ENCODE assay signal across 9 cellular contexts in genomic region chr21:29164330-29164942, GRCh38. TPM values are rescaled to one million over a fixed set of nuclear protein-coding genes. Genes with fewer than 3 reads are reported as not detected.
A peak's percentile ranks its signal among the peaks of the same experiment; 100 is the strongest.
DNase-seq lines count a peak whose midpoint lies in the region; ATAC-seq, FAIRE-seq and TF ChIP-seq lines count a peak whose summit lies in the region.
"Had no signal": no experiment of that assay in that cellular context is flagged by ENCODE, and none has a peak within 500 bp of the region (broad histone marks: within the 10 kb centered on the region; RNA-seq: fewer than 3 reads in every experiment).

No MANE protein-coding gene starts in this region.

- H3K27ac Mint-ChIP-seq in activated naive CD4-positive, alpha-beta T cell treated with anti-CD3 and anti-CD28 coated beads for 36 hours: no peak overlapping the region

- H3K27me3 Mint-ChIP-seq in activated naive CD4-positive, alpha-beta T cell treated with anti-CD3 and anti-CD28 coated beads for 36 hours (ENCODE audit: low read depth): no peaks in the 10 kb centered on the region
- H3K27me3 Mint-ChIP-seq: central memory CD8-positive, alpha-beta T cell had no signal

- DNase-seq in A549 (ENCODE audit: low read depth in 1 of 2, low spot score in 1 of 2) (peak; percentile 15 to 78), GM13977 (ENCODE audit: low spot score) (peak; percentile 28), NCI-H526 treated with DMSO at 0.1 percent for 48 hours (lab: John Stamatoyannopoulos, UW) (peak; percentile 23), cerebellar cortex (ENCODE audit: low spot score) (peak; percentile 77), right lobe of liver (no peak), NCI-H774 (lab: John Stamatoyannopoulos, UW) (no peak)
- DNase-seq in activated naive CD4-positive, alpha-beta T cell treated with anti-CD3 and anti-CD28 coated beads for 36 hours: no peak

- peak; percentile 75 for TF ChIP-seq CTCF in A549 (IDR thresholded peaks at IDR 0.05)
- peak; percentile 60 for TF ChIP-seq CTCF in GM13977 (IDR thresholded peaks at IDR 0.05; ENCODE audit: extremely low read depth, insufficient read depth, missing control alignments)
- TF ChIP-seq CTCF in right lobe of liver (IDR thresholded peaks at IDR 0.05): peak; percentile 65 to 82 (median 73)

- WGBS in A549 (ENCODE audit: missing lambda C conversion rate): 9% methylated on average over 8 of the region's 8 CpGs
- 17% methylated on average over 8 of the region's 8 CpGs for WGBS in right lobe of liver (ENCODE audit: insufficient coverage, low coverage, low lambda C conversion rate, missing lambda C conversion rate)

- intact Hi-C loops in right lobe of liver (cut with DNase I): loop anchor here in 1 of 2 donors (10.0 kb wide), 1 partner anchor 210 kb away; no protein-coding TSS in a partner anchor
- intact Hi-C loops in activated naive CD4-positive, alpha-beta T cell treated with anti-CD3 and anti-CD28 coated beads for 36 hours (cut with micrococcal nuclease): loop anchor here (1.0 to 5.0 kb wide), 5 partner anchors 72 to 212 kb away; partner anchors contain the start of gene BACH1

- H3K4me1 Mint-ChIP-seq in activated naive CD4-positive, alpha-beta T cell treated with anti-CD3 and anti-CD28 coated beads for 36 hours (ENCODE audit: low read depth): no peaks in the 10 kb centered on the region
- H3K4me1 Mint-ChIP-seq: central memory CD8-positive, alpha-beta T cell had no signal

- POLR2A ChIA-PET in A549 (lab: Yijun Ruan, JAX): interaction anchor here (0.5 to 1.0 kb wide), 2 partner anchors 135 to 185 kb away, joined by 3 to 4 read pairs; no protein-coding TSS in a partner anchor

- H3K4me3 Mint-ChIP-seq in activated naive CD4-positive, alpha-beta T cell treated with anti-CD3 and anti-CD28 coated beads for 36 hours: no peak overlapping the region
- H3K4me3 Mint-ChIP-seq: central memory CD8-positive, alpha-beta T cell had no signal

- H3K4me1 ChIP-seq in A549 (peaks cover 12% of the 10 kb centered on the region), right lobe of liver (peaks cover 0 to 27% (median 3%) of the 10 kb centered on the region in 4 donors)

- peak; percentile 85 to 87 for ATAC-seq in A549
- ATAC-seq in right lobe of liver: peak; percentile 77 to 90 (median 78)
- ATAC-seq in GM19467 (IDR thresholded peaks at IDR 0.05; ENCODE audit: unreplicated experiment): no peak

- no peaks in the 10 kb centered on the region for H3K27me3 ChIP-seq in right lobe of liver

- TF ChIP-seq POLR2A in A549 (IDR thresholded peaks at IDR 0.05; ENCODE audit: low read length): no peak
- no peak for TF ChIP-seq POLR2A in right lobe of liver (IDR thresholded peaks at IDR 0.05)

- peak overlapping the region; percentile 24; the same call in 1 of the 3 replicates for H3K4me2 ChIP-seq in A549

- FAIRE-seq in A549 (lab: Jason Lieb, UNC): no peak

- no peaks in the 10 kb centered on the region for H3K9me3 Mint-ChIP-seq in activated naive CD4-positive, alpha-beta T cell treated with anti-CD3 and anti-CD28 coated beads for 36 hours
- H3K9me3 Mint-ChIP-seq: central memory CD8-positive, alpha-beta T cell had no signal

- H3K9me3 ChIP-seq in A549 (no peaks in the 10 kb centered on the region), right lobe of liver (no peaks in the 10 kb centered on the region)

- H3K36me3 Mint-ChIP-seq in activated naive CD4-positive, alpha-beta T cell treated with anti-CD3 and anti-CD28 coated beads for 36 hours (ENCODE audit: low read depth): peaks cover 8% of the 10 kb centered on the region

- in situ Hi-C loops in GM13977 (cut with MboI; ENCODE audit: low pct_unique_long_range_greater_than_20kb, low sequenced_read_pairs, unreplicated experiment): loop anchor here (10.0 kb wide), 1 partner anchor 210 kb away; no protein-coding TSS in a partner anchor

- H3K36me3 ChIP-seq in right lobe of liver: no peaks in the 10 kb centered on the region

- H3K4me3 ChIP-seq in A549 (no peak overlapping the region), right lobe of liver (peak overlapping the region in 1 of 3 donors; percentile 0)

- H3K27ac ChIP-seq in A549 (no peak overlapping the region), right lobe of liver (peak overlapping the region in 1 of 3 donors; percentile 9)

- CTCF ChIA-PET in A549 (lab: Yijun Ruan, JAX): interaction anchor here (0.6 to 4.1 kb wide), 45 partner anchors 9 to 685 kb away, joined by 3 to 59 read pairs (median 4); partner anchors contain the start of gene BACH1
- CTCF ChIA-PET in activated naive CD4-positive, alpha-beta T cell treated with anti-CD3 and anti-CD28 coated beads for 36 hours (lab: Charles Lee): interaction anchor here (0.6 to 4.4 kb wide), 19 partner anchors 9 to 999 kb away, joined by 3 to 41 read pairs (median 3); no protein-coding TSS in a partner anchor

- peak; percentile 90 for TF ChIP-seq RAD21 in A549 (conservative IDR thresholded peaks at IDR 0.05 in 1 of 2, IDR thresholded peaks at IDR 0.05 in 1 of 2)

- TF ChIP-seq EP300 in A549 (IDR thresholded peaks at IDR 0.05): no peak

TF ChIP-seq in A549, 52 proteins besides CTCF, POLR2A, EP300 and RAD21:
- TF ChIP-seq ZC3H11A (IDR thresholded peaks at IDR 0.05) (no peak), SMC3 (IDR thresholded peaks at IDR 0.05) (peak; percentile 92)

RNA-seq across cellular contexts. Expression of gene MAP3K7CL, which starts 34.0 kb away (rescaled TPM):
- polyA plus RNA-seq in A549 (2011; rRNA removed) (4.7 and 5.7 TPM in 2 replicates), A549 (2017; fragmentation: RNase III; extraction: RNeasy Plus Mini Kit Qiagen cat#74134 plus additional on column Dnase treatment) (2.5 to 3.6 TPM (median 2.9 TPM) in 3 replicates)
- polyA plus RNA-seq in A549 (2012; cell fraction: cytosol; rRNA removed): 1.6 and 2.0 TPM in 2 replicates
- polyA plus RNA-seq in A549 (2012; cell fraction: nucleus; rRNA removed): 2.2 and 2.6 TPM in 2 replicates
- polyA minus RNA-seq in A549 (2011; rRNA and poly(A)+ RNA removed): 3.9 and 6.0 TPM in 2 replicates
- total RNA-seq in right lobe of liver: 1 to 10 TPM; 2.0 to 3.5 (median 2.8) TPM
- 1 to 10 TPM; 4.9 to 6.3 TPM for total RNA-seq in activated naive CD4-positive, alpha-beta T cell treated with anti-CD3 and anti-CD28 coated beads for 36 hours

Comparison
In these comparisons a context has a peak if more than half of its experiments do, and no peak if none do; other contexts are left out.
1. DNase-seq: peak in A549 (2 of 2), GM13977 (single experiment), NCI-H526 treated with DMSO at 0.1 percent for 48 hours (single experiment) and cerebellar cortex (single experiment); none in right lobe of liver (0 of 3), NCI-H774 (single experiment) and activated naive CD4-positive, alpha-beta T cell treated with anti-CD3 and anti-CD28 coated beads for 36 hours (single experiment).
2. Peak in every context shown above with its lines, with median percentiles within 50 percentile points of each other: CTCF ChIP-seq.